In genomic region chr3:197191897-197192296, GRCh38 we compare ENCODE assay signal across 26 cellular contexts.
"Had no signal": no experiment of that assay in that cellular context is flagged by ENCODE, and none has a peak within 500 bp of the region (broad histone marks: within the 10 kb centered on the region; RNA-seq: fewer than 3 reads in every experiment).

No MANE protein-coding gene starts in this region.

- H3K4me3 ChIP-seq: hepatocyte, left ventricle myocardium inferior, lung, neural progenitor cell, ovary, right atrium auricular region, skin epidermis, tibial nerve, upper lobe of left lung, vagina had no signal

- H3K27ac Mint-ChIP-seq: mesothelial cell of epicardium; natural killer cell; nephron progenitor cell; progenitor cell of endocrine pancreas; stimulated activated naive B cell treated with anti-CD40 and anti-IgM and Interleukin-4, amounts not matched to agents 10 μg/mL and 1 μg/mL and 100 μg/mL, for 72 hours; stimulated activated naive CD8-positive, alpha-beta T cell treated with anti-CD3 and anti-CD28 coated beads, Interleukin-15, Interleukin-2, amounts not matched to agents 100 ng/mL and 50 ng/mL, for 24 hours had no signal

- DNase-seq: islet precursor cell; left ventricle myocardium inferior; mesendoderm; naive B cell; natural killer cell; nephron progenitor cell; occipital lobe; ovary; stimulated activated CD4-positive, alpha-beta T cell treated with anti-CD3 and anti-CD28 coated beads, Interleukin-12 subunit alpha, Interleukin-12 subunit beta, amount 100 ng/mL, for 4 hours; stimulated activated CD4-positive, alpha-beta T cell treated with anti-CD3 and anti-CD28 coated beads, Interleukin-15, amount 100 ng/mL, for 24 hours; stimulated activated CD4-positive, alpha-beta T cell treated with anti-CD3 and anti-CD28 coated beads, Interleukin-2, amount 100 ng/mL, for 24 hours; stimulated activated CD4-positive, alpha-beta T cell treated with anti-CD3 and anti-CD28 coated beads, Interleukin-4, amount 100 ng/mL, for 1 hour; stimulated activated naive B cell treated with anti-CD40 and anti-IgM and Interleukin-4, amounts not matched to agents 10 μg/mL and 1 μg/mL and 100 μg/mL, for 72 hours; upper lobe of left lung had no signal

- H3K4me1 Mint-ChIP-seq: nephron progenitor cell had no signal

- H3K9me3 ChIP-seq: left ventricle myocardium inferior, neutrophil, ovary, right atrium auricular region, tibial nerve, upper lobe of left lung, vagina had no signal

- H3K27me3 Mint-ChIP-seq: naive B cell; progenitor cell of endocrine pancreas; stimulated activated naive B cell treated with anti-CD40 and anti-IgM and Interleukin-4, amounts not matched to agents 10 μg/mL and 1 μg/mL and 100 μg/mL, for 72 hours; stimulated activated naive CD8-positive, alpha-beta T cell treated with anti-CD3 and anti-CD28 coated beads, Interleukin-15, Interleukin-2, amounts not matched to agents 100 ng/mL and 50 ng/mL, for 24 hours had no signal

- H3K4me1 ChIP-seq: right atrium auricular region, tibial nerve, vagina had no signal

- ATAC-seq: natural killer cell; sciatic nerve; stimulated activated naive B cell treated with anti-CD40 and anti-IgM and Interleukin-4, amounts not matched to agents 10 μg/mL and 1 μg/mL and 100 μg/mL, for 72 hours had no signal

- H3K4me3 Mint-ChIP-seq: mesothelial cell of epicardium; naive B cell; natural killer cell; nephron progenitor cell; neural progenitor cell; stimulated activated naive B cell treated with anti-CD40 and anti-IgM and Interleukin-4, amounts not matched to agents 10 μg/mL and 1 μg/mL and 100 μg/mL, for 72 hours; stimulated activated naive CD8-positive, alpha-beta T cell treated with anti-CD3 and anti-CD28 coated beads, Interleukin-15, Interleukin-2, amounts not matched to agents 100 ng/mL and 50 ng/mL, for 24 hours had no signal

- H3K36me3 Mint-ChIP-seq: natural killer cell had no signal

- H3K36me3 ChIP-seq: neutrophil, ovary, right atrium auricular region, tibial nerve, vagina had no signal

- H3K27ac ChIP-seq: hepatocyte, left ventricle myocardium inferior, neural progenitor cell, neutrophil, ovary, right atrium auricular region, skin epidermis, tibial nerve, upper lobe of left lung, vagina had no signal

- H3K9me3 Mint-ChIP-seq: naive B cell; natural killer cell; stimulated activated naive CD8-positive, alpha-beta T cell treated with anti-CD3 and anti-CD28 coated beads, Interleukin-15, Interleukin-2, amounts not matched to agents 100 ng/mL and 50 ng/mL, for 24 hours had no signal

- H3K27me3 ChIP-seq: hepatocyte, neural progenitor cell, neutrophil, ovary, right atrium auricular region, tibial nerve, upper lobe of left lung, vagina had no signal
